17 cellular contexts compared by ENCODE assay signal in the genomic region with DNA sequence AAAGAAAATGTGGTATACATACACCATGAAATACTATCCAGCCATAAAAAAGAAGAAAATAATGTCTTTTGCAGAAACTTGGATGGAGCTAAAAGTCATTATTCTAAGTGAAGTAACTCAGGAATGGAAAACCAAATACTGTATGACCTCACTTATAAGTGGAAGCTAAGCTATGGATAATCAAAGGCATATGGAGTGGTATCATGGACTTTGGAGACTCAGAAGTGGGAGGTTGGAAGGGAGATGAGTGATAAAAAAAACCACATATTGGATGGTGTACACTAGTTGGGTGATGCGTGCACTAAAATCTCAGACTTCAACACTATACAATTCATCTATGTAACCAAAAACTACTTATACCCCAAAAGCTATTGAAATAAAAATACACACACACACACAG. TPM values are rescaled to one million over a fixed set of nuclear protein-coding genes. Genes with fewer than 3 reads are reported as not detected.
A peak's percentile ranks its signal among the peaks of the same experiment; 100 is the strongest.
DNase-seq lines count a peak whose midpoint lies in the region.
"Had no signal": no experiment of that assay in that cellular context is flagged by ENCODE, and none has a peak within 500 bp of the region (broad histone marks: within the 10 kb centered on the region; RNA-seq: fewer than 3 reads in every experiment).

No MANE protein-coding gene starts in this region.

- no peaks in the 10 kb centered on the region for H4K20me1 ChIP-seq in GM23248 (ENCODE audit: insufficient read depth)

- H3K4me2 ChIP-seq in GM23248 (ENCODE audit: unreplicated experiment), result no peak overlapping the region
- H3K4me2 ChIP-seq: A549, GM23338 had no signal

- H3F3A ChIP-seq in GM23248 (ENCODE audit: insufficient read depth), result no peaks in the 10 kb centered on the region

- H3K27ac ChIP-seq in GM23248, result no peak overlapping the region
- H3K27ac ChIP-seq: A549 had no signal

- WGBS in GM23248 (ENCODE audit: low coverage in 1 of 2, low lambda C conversion rate in 2 of 2, missing lambda C conversion rate in 2 of 2), 2 experiments, result 97 to 100% methylated on average over 1 of the region's 1 CpG

- H2AFZ ChIP-seq in GM23248, result no peak overlapping the region
- H2AFZ ChIP-seq: GM23338 had no signal

- no peaks in the 10 kb centered on the region for H3K27me3 ChIP-seq in GM23248 (replicated peaks; ENCODE audit: insufficient read depth)

- H3K9me2 ChIP-seq in GM23248 (ENCODE audit: insufficient read depth), result no peaks in the 10 kb centered on the region

- no peaks in the 10 kb centered on the region for H3K9me3 ChIP-seq in GM23248 (ENCODE audit: low read depth)

- H3K36me3 ChIP-seq in GM23248 (ENCODE audit: low read depth), result no peaks in the 10 kb centered on the region; the same call in 1 of the 2 replicates

- no peak overlapping the region for H3K4me3 ChIP-seq in GM23248
- H3K4me3 ChIP-seq: A549, GM23338 had no signal

- in situ Hi-C loops in GM23248 (cut with MboI), result no loop called here

- H3K9ac ChIP-seq in GM23248, result no peak overlapping the region

- H3K4me1 ChIP-seq in GM23248 (ENCODE audit: insufficient read depth), result no peaks in the 10 kb centered on the region
- H3K4me1 ChIP-seq: A549 had no signal

- DNase-seq in GM23248 (peak; percentile 34), RPMI7951 (ENCODE audit: low read depth) (peak; percentile 43), fibroblast of peridontal ligament (ENCODE audit: extremely low read depth) (peak; percentile 73), HPDE6-E6E7 (ENCODE audit: extremely low spot score) (no peak), anterior cingulate cortex (lab: John Stamatoyannopoulos, UW) (no peak), globus pallidus (ENCODE audit: low spot score) (no peak)
- DNase-seq: 8988T; ACHN; C1 segment of cervical spinal cord; CD4-positive, alpha-beta memory T cell; COR-L47; DMS153; DND-41; H9; HFFc6 had no signal

- H3K79me2 ChIP-seq in GM23248 (ENCODE audit: insufficient read depth), result peaks cover 38% of the 10 kb centered on the region

RNA-seq across cellular contexts. Expression of a gene that starts 24.6 kb away (rescaled TPM):
- total RNA-seq in GM23248 (2014; rRNA removed; shearing (Covaris generic)), result 10.1 and 11.5 TPM in 2 replicates
- polyA plus RNA-seq in GM23248 (2016; fragmentation: Nextera tagmentation; extraction: Ambion mirVana), result 7.8 and 8.5 TPM in 2 replicates
- 30.0 and 31.7 TPM in 2 replicates for total RNA-seq in RPMI7951 (2014; rRNA removed; shearing (Covaris generic))
- polyA plus RNA-seq: CD4-positive, alpha-beta memory T cell had no signal

Comparison
In these comparisons a context has a peak if more than half of its experiments do, and no peak if none do; other contexts are left out.
1. DNase-seq: peak in GM23248 (single experiment), RPMI7951 (single experiment) and fibroblast of peridontal ligament (single experiment); none in HPDE6-E6E7 (single experiment), anterior cingulate cortex (0 of 58) and globus pallidus (single experiment).